Comparison of ENCODE assay signal across 8 cellular contexts in the genomic region with DNA sequence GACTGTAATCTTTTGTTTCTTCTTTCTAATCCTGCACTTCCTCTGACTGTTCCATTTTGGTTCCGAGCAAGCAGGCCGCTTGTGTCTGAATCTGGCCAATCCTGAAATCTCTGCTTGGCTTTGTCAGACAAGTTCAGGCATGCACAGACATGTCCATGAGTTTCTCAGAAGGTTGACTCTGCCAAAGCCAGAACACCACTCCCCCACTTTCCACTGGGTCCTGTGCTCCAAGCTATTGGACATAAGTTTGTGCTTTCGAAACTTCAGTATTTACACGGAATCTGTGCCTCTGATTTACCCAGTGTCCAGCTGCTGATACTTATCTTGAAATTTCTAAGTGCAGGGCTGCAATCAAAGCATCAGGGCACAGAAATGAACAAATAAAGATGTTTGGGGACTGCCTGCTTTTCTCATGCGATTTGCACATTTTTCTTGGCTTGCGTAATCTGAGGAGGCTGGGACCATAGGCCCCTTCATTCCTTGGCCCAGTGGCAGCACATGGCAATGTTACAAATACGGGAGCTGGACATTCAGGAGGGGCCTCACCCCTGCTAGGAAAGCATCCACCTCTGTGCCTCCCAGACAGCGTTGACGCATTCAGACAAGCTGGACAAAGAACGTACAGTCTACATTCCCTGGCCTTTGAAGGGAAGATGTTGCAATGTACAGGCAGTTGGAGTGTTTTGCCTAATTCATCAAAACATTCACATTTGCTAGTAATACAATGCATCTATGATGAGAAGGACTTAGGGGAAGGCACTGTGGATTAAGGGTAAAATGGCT.
DNase-seq lines count a peak whose midpoint lies in the region; ATAC-seq and TF ChIP-seq lines count a peak whose summit lies in the region.

No MANE protein-coding gene starts in this region.

- H3K4me1 ChIP-seq in muscle layer of colon (ENCODE audit: insufficient read depth, low read length) (no peaks in the 10 kb centered on the region), BE2C (no peaks in the 10 kb centered on the region)

- H3K36me3 Mint-ChIP-seq in CD4-positive, alpha-beta T cell (ENCODE audit: low read depth), result no peaks in the 10 kb centered on the region
- no peaks in the 10 kb centered on the region for H3K36me3 Mint-ChIP-seq in activated naive CD4-positive, alpha-beta T cell treated with anti-CD3 and anti-CD28 coated beads, Interleukin-2, amount 10 ng/mL, durations not matched to agents 7 days and 5 days

- H3K4me1 Mint-ChIP-seq in CD4-positive, alpha-beta T cell (ENCODE audit: low read depth), result no peaks in the 10 kb centered on the region
- H3K4me1 Mint-ChIP-seq in activated naive CD4-positive, alpha-beta T cell treated with anti-CD3 and anti-CD28 coated beads, Interleukin-2, amount 10 ng/mL, durations not matched to agents 7 days and 5 days, result no peaks in the 10 kb centered on the region

- intact Hi-C loops in CD4-positive, alpha-beta T cell (cut with DNase I, micrococcal nuclease), result no loop called here

- H3K4me3 ChIP-seq in AG04449 (ENCODE audit: low read depth, low read length) (no peak overlapping the region), muscle layer of colon (ENCODE audit: low read depth in 1 of 2, low read length in 2 of 2) (no peak overlapping the region), BE2C (ENCODE audit: low read depth, low read length) (no peak overlapping the region)

- CTCF ChIA-PET in AG04449 (lab: Yijun Ruan, JAX), result interaction anchor here (0.6 to 2.4 kb wide), 4 partner anchors 21 to 209 kb away, joined by 3 to 6 read pairs (median 3); partner anchors contain the start of gene PAPPA
- CTCF ChIA-PET in CD4-positive, alpha-beta T cell (lab: Charles Lee), result no interaction called here
- CTCF ChIA-PET in activated naive CD4-positive, alpha-beta T cell treated with anti-CD3 and anti-CD28 coated beads, Interleukin-2, amount 10 ng/mL, durations not matched to agents 7 days and 5 days (lab: Charles Lee), result no interaction called here

- no peak overlapping the region for H3K4me3 Mint-ChIP-seq in CD4-positive, alpha-beta T cell
- H3K4me3 Mint-ChIP-seq in activated naive CD4-positive, alpha-beta T cell treated with anti-CD3 and anti-CD28 coated beads, Interleukin-2, amount 10 ng/mL, durations not matched to agents 7 days and 5 days, result no peak overlapping the region

- DNase-seq in AG04449 (ENCODE audit: low read depth, low spot score) (peak; percentile 99), LoVo (ENCODE audit: low spot score) (peak; percentile 56), epithelial cell of prostate (ENCODE audit: low read depth, low spot score) (peak; percentile 84), BE2C (no peak), GM19238 (ENCODE audit: insufficient read length, low spot score) (no peak)
- DNase-seq in CD4-positive, alpha-beta T cell, result no peak
- no peak for DNase-seq in activated naive CD4-positive, alpha-beta T cell treated with anti-CD3 and anti-CD28 coated beads, Interleukin-2, amount 10 ng/mL, durations not matched to agents 7 days and 5 days

- no peak for TF ChIP-seq CTCF in AG04449 (IDR thresholded peaks at IDR 0.05; ENCODE audit: insufficient read depth, low read length, missing control alignments)
- TF ChIP-seq CTCF in BE2C (IDR thresholded peaks at IDR 0.05; ENCODE audit: low read depth, low read length), result no peak
- TF ChIP-seq CTCF in CD4-positive, alpha-beta T cell (IDR thresholded peaks at IDR 0.05), result no peak

- H3K36me3 ChIP-seq in muscle layer of colon (ENCODE audit: insufficient read depth, low read length), result no peaks in the 10 kb centered on the region
- H3K36me3 ChIP-seq in BE2C, result no peaks in the 10 kb centered on the region

- no peak for ATAC-seq in CD4-positive, alpha-beta T cell (ENCODE audit: poor library complexity)

- no peak overlapping the region for H3K27ac Mint-ChIP-seq in CD4-positive, alpha-beta T cell
- no peak overlapping the region for H3K27ac Mint-ChIP-seq in activated naive CD4-positive, alpha-beta T cell treated with anti-CD3 and anti-CD28 coated beads, Interleukin-2, amount 10 ng/mL, durations not matched to agents 7 days and 5 days

- H3K9me3 ChIP-seq in muscle layer of colon (ENCODE audit: low read length), result no peaks in the 10 kb centered on the region
- H3K9me3 ChIP-seq in BE2C, result no peaks in the 10 kb centered on the region
- no peaks in the 10 kb centered on the region for H3K9me3 ChIP-seq in CD4-positive, alpha-beta T cell (ENCODE audit: control insufficient read depth, low read length)

- peaks cover 2% of the 10 kb centered on the region for H3K9me3 Mint-ChIP-seq in CD4-positive, alpha-beta T cell
- H3K9me3 Mint-ChIP-seq in activated naive CD4-positive, alpha-beta T cell treated with anti-CD3 and anti-CD28 coated beads, Interleukin-2, amount 10 ng/mL, durations not matched to agents 7 days and 5 days, result peaks cover 2% of the 10 kb centered on the region

- H3K27ac ChIP-seq in epithelial cell of prostate (peak overlapping the region; percentile 79), muscle layer of colon (ENCODE audit: low read depth, low read length) (peak overlapping the region; percentile 7)
- no peak overlapping the region for H3K27ac ChIP-seq in CD4-positive, alpha-beta T cell (ENCODE audit: low read depth, low read length)

- H3K9ac ChIP-seq in muscle layer of colon (ENCODE audit: low read length), result no peak overlapping the region

- H3K27me3 Mint-ChIP-seq in CD4-positive, alpha-beta T cell, result no peaks in the 10 kb centered on the region
- no peaks in the 10 kb centered on the region for H3K27me3 Mint-ChIP-seq in activated naive CD4-positive, alpha-beta T cell treated with anti-CD3 and anti-CD28 coated beads, Interleukin-2, amount 10 ng/mL, durations not matched to agents 7 days and 5 days

- POLR2A ChIA-PET in AG04449 (lab: Yijun Ruan, JAX), result interaction anchor here (0.5 to 1.9 kb wide), 11 partner anchors 9 to 353 kb away, joined by 3 to 13 read pairs (median 5); partner anchors contain the start of gene PAPPA
- POLR2A ChIA-PET in CD4-positive, alpha-beta T cell (lab: Charles Lee), result no interaction called here

- H3K27me3 ChIP-seq in muscle layer of colon (ENCODE audit: control insufficient read depth in 1 of 2, insufficient read depth in 2 of 2, low read length in 2 of 2), result no peaks in the 10 kb centered on the region
- H3K27me3 ChIP-seq in BE2C, result no peaks in the 10 kb centered on the region
- no peaks in the 10 kb centered on the region for H3K27me3 ChIP-seq in CD4-positive, alpha-beta T cell (ENCODE audit: control insufficient read depth, insufficient read depth, low read length)

Comparison
In these comparisons a context has a peak if more than half of its experiments do, and no peak if none do; other contexts are left out.
1. DNase-seq: peak in AG04449 (single experiment), LoVo (single experiment) and epithelial cell of prostate (single experiment); none in BE2C (single experiment), CD4-positive, alpha-beta T cell (0 of 10), activated naive CD4-positive, alpha-beta T cell treated with anti-CD3 and anti-CD28 coated beads, Interleukin-2, amount 10 ng/mL, durations not matched to agents 7 days and 5 days (single experiment) and GM19238 (single experiment).